Comparison of ENCODE assay signal across 15 cellular contexts in genomic region chr2:149827585-149828156, GRCh38.
"Had no signal": no experiment of that assay in that cellular context is flagged by ENCODE, and none has a peak within 500 bp of the region (broad histone marks: within the 10 kb centered on the region; RNA-seq: fewer than 3 reads in every experiment).

No MANE protein-coding gene starts in this region.

- H3K27ac ChIP-seq: ascending aorta, right atrium auricular region, thyroid gland had no signal

- H3K27me3 ChIP-seq: ascending aorta, right atrium auricular region, thyroid gland had no signal

- H3K36me3 ChIP-seq: ascending aorta, right atrium auricular region, thyroid gland had no signal

- H3K4me3 ChIP-seq: ascending aorta, lung, right atrium auricular region, thyroid gland had no signal

- ATAC-seq: activated CD4-positive, alpha-beta T cell treated with anti-CD3 and anti-CD28 coated beads for 36 hours; left lobe of liver; WTC11 had no signal

- H3K9me3 ChIP-seq: ascending aorta, right atrium auricular region, thyroid gland had no signal

- H3K4me1 ChIP-seq: ascending aorta, right atrium auricular region, thyroid gland had no signal

- DNase-seq: activated CD4-positive, alpha-beta T cell treated with anti-CD3 and anti-CD28 coated beads for 36 hours; activated CD4-positive, alpha-beta T cell treated with anti-CD3 and anti-CD28 coated beads, Interleukin-2, amount 50 U/mL, for 48 hours; activated gamma-delta T cell; endodermal cell; foreskin melanocyte; kidney; nucleus accumbens; stimulated activated CD4-positive, alpha-beta T cell treated with anti-CD3 and anti-CD28 coated beads, Interleukin-2, amount 100 ng/mL, for 24 hours; stimulated activated naive CD4-positive, alpha-beta T cell treated with Interleukin-2 at 50 U/mL for 16 hours; thyroid gland had no signal
